In the genomic region with DNA sequence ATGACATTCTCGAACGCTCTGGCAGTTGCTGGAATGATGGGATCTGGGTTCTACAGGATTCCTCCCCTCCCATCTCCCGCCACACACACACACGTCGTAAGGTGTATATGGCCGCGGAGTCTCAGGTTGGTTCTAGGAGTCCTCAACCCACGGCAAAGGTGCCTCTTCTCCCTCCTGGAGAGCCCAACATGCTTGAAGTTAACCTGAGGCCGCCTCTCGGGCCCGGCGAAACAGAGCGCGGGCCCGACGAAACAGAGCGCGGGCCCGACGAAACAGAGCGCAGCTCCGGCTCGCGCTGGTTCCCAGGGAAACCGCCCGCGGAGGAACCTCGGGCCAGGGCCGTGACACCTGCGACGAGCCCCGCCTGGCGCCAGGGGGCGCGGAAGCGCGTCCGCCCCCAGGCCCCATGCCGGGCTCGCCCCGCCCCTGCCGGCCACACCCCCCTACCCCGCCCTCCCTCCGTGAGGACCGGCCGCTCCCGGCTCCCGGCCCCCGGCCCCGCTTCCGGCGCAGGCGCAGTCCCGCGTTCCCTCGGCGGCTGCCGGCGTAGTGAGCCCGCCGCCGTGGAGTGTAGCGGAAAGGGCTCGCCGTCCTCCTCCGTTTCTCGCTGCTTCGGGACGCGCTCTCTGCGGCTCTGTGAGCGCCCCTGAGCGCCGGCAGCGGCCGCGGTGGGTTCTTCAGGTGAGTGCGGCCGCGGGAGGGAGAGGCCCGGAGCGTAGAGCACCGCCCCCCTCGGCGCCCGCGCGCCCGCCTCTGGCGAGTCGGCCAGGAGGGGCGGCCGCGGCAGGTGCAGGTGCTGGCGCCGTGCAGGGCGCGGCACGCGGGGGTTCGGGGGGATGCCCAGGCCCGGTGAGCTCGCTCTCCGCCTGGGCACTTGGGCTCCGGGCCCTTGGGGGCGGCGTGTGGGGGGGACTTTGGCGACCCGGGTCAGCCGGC, we compare ENCODE assay signal across 8 cellular contexts. TPM values are rescaled to one million over a fixed set of nuclear protein-coding genes. Genes with fewer than 3 reads are reported as not detected.
DNase-seq lines count a peak whose midpoint lies in the region; ATAC-seq and TF ChIP-seq lines count a peak whose summit lies in the region.

A gene with protein sequence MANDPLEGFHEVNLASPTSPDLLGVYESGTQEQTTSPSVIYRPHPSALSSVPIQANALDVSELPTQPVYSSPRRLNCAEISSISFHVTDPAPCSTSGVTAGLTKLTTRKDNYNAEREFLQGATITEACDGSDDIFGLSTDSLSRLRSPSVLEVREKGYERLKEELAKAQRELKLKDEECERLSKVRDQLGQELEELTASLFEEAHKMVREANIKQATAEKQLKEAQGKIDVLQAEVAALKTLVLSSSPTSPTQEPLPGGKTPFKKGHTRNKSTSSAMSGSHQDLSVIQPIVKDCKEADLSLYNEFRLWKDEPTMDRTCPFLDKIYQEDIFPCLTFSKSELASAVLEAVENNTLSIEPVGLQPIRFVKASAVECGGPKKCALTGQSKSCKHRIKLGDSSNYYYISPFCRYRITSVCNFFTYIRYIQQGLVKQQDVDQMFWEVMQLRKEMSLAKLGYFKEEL (plus strand): TSS at position 510 of the 936 bp plus-strand sequence. CDS start 16,549 bp downstream, outside the sequence.

- H2BK5ac ChIP-seq in H9 (ENCODE audit: insufficient read length, low read length) = no peak within 1 kb of the TSS

- DNase-seq in GM04504 (ENCODE audit: low read depth) = peak; percentile 14
- peak; percentile 93 for DNase-seq in H9
- peak; percentile 81 for DNase-seq in SK-MEL-5 (ENCODE audit: low read depth, low spot score)
- peak; percentile 93 for DNase-seq in activated naive CD4-positive, alpha-beta T cell treated with Interleukin-2 at 50 U/mL for 16 hours
- peak; percentile 98 for DNase-seq in germinal center (ENCODE audit: low spot score)
- DNase-seq in omental fat pad (ENCODE audit: low spot score) = peak; percentile 61
- peak; percentile 21 for DNase-seq in thoracic aorta (ENCODE audit: low spot score)

- no peaks in the 10 kb centered on the region for H3K9me2 ChIP-seq in Loucy (replicated peaks; ENCODE audit: low read depth, low read length)

- H3K9me3 ChIP-seq in H9 (ENCODE audit: control insufficient read depth, low read depth, low read length) (no peaks in the 10 kb centered on the region), Loucy (ENCODE audit: insufficient read depth, low read depth, low read length) (no peaks in the 10 kb centered on the region), thoracic aorta (no peaks in the 10 kb centered on the region)

- H3K4me3 ChIP-seq in Loucy (ENCODE audit: low read length, poor library complexity, severe bottlenecking) (peak within 1 kb of the TSS; percentile 87), thoracic aorta (peak within 1 kb of the TSS; percentile 88)

- peak within 1 kb of the TSS; percentile 95 for H3K14ac ChIP-seq in H9 (ENCODE audit: insufficient read depth, low read length)

- H3K27ac ChIP-seq in H9 (ENCODE audit: insufficient read length, low read depth, low read length) (no peak within 1 kb of the TSS), thoracic aorta (peak within 1 kb of the TSS in 1 of 2 donors; percentile 22)

- ATAC-seq in omental fat pad (ENCODE audit: low FRiP score) = peak; percentile 96
- peak; percentile 57 for ATAC-seq in thoracic aorta (ENCODE audit: insufficient number of reproducible peaks, low FRiP score, low read depth)

- peak within 1 kb of the TSS; percentile 73 to 87 for H3K4me3 Mint-ChIP-seq in H9

- H3K9ac ChIP-seq in H9 (ENCODE audit: extremely low read depth, insufficient read length, low read length) (peak within 1 kb of the TSS; percentile 92), Loucy (ENCODE audit: low read depth, low read length, poor library complexity, severe bottlenecking) (peak within 1 kb of the TSS; percentile 70)

- no peaks in the 10 kb centered on the region for H3F3A ChIP-seq in Loucy (ENCODE audit: low read depth)

- no peak within 1 kb of the TSS for H4K91ac ChIP-seq in H9 (ENCODE audit: insufficient read length, low read depth, low read length)

- no peak within 1 kb of the TSS for H3K23ac ChIP-seq in H9 (ENCODE audit: insufficient read length, low read depth, low read length)

- peak within 1 kb of the TSS; percentile 83 for H3K18ac ChIP-seq in H9 (ENCODE audit: insufficient read length, low read depth, low read length)

- peaks cover 8 to 13% of the 10 kb centered on the region in 2 experiments for H3K4me1 Mint-ChIP-seq in H9

- peaks cover 2% of the 10 kb centered on the region; the same call in 1 of the 2 replicates for H3K79me2 ChIP-seq in H9 (ENCODE audit: insufficient read depth, low read length)
- peaks cover 39% of the 10 kb centered on the region for H3K79me2 ChIP-seq in Loucy (ENCODE audit: insufficient read depth, low read length)

- H3K27me3 ChIP-seq in H9 (ENCODE audit: insufficient read depth, low read length) (no peaks in the 10 kb centered on the region; the same call in 1 of the 2 replicates), Loucy (ENCODE audit: insufficient read depth, low read length, poor library complexity, severe bottlenecking) (no peaks in the 10 kb centered on the region), thoracic aorta (replicated peaks; ENCODE audit: insufficient read depth) (no peaks in the 10 kb centered on the region)

- H3K56ac ChIP-seq in H9 (ENCODE audit: insufficient read length, low read depth, low read length) = no peak within 1 kb of the TSS

- H2BK120ac ChIP-seq in H9 (ENCODE audit: low read depth, low read length, poor library complexity, severe bottlenecking) = no peak within 1 kb of the TSS

- no peak within 1 kb of the TSS for H3K4ac ChIP-seq in H9 (ENCODE audit: low read depth, low read length)

- H3K36me3 ChIP-seq in Loucy (ENCODE audit: insufficient read depth, low read length) (no peaks in the 10 kb centered on the region), thoracic aorta (no peaks in the 10 kb centered on the region)

- H2BK12ac ChIP-seq in H9 (ENCODE audit: insufficient read length, low read depth, low read length) = peak within 1 kb of the TSS; percentile 66

- no peak within 1 kb of the TSS for H2BK20ac ChIP-seq in H9 (ENCODE audit: low read depth, low read length, poor library complexity, severe bottlenecking)

- H3T11ph ChIP-seq in H9 (ENCODE audit: low read length) = no peak within 1 kb of the TSS

- H3K23me2 ChIP-seq in H9 (ENCODE audit: insufficient read length, low read depth, low read length, poor library complexity, severe bottlenecking) = peaks cover 10% of the 10 kb centered on the region

- H2AK5ac ChIP-seq in H9 (ENCODE audit: insufficient read length, low read length) = no peak within 1 kb of the TSS

- in situ Hi-C loops in SK-MEL-5 (cut with HindIII; ENCODE audit: low pct_unique_long_range_greater_than_20kb, low sequenced_read_pairs) = no loop called here

- H4K20me1 ChIP-seq in H9 (ENCODE audit: control insufficient read depth, insufficient read depth, insufficient read length) = no peaks in the 10 kb centered on the region
- H4K20me1 ChIP-seq in Loucy (ENCODE audit: insufficient read depth, low read length, poor library complexity, severe bottlenecking) = peaks cover 21% of the 10 kb centered on the region

- no CpG with 5 or more reads among the region's 110 CpGs for WGBS in H9 (ENCODE audit: extremely low coverage, insufficient read length, low lambda C conversion rate)

- no peaks in the 10 kb centered on the region for H3K4me1 ChIP-seq in H9 (ENCODE audit: insufficient read depth, low read length)
- peaks cover 36% of the 10 kb centered on the region for H3K4me1 ChIP-seq in Loucy (ENCODE audit: insufficient read depth, low read length, poor library complexity, severe bottlenecking)
- peaks cover 4 to 8% of the 10 kb centered on the region in 2 donors for H3K4me1 ChIP-seq in thoracic aorta (ENCODE audit: control insufficient read depth in 1 of 2, low read depth in 2 of 2)

- TF ChIP-seq CTCF in H9 (conservative IDR thresholded peaks at IDR 0.05) (peak; percentile 81), Loucy (conservative IDR thresholded peaks at IDR 0.05; ENCODE audit: low read length) (peak; percentile 54), omental fat pad (IDR thresholded peaks at IDR 0.05) (no peak), thoracic aorta (IDR thresholded peaks at IDR 0.05) (peak; percentile 57)

- no peaks in the 10 kb centered on the region for H3K79me1 ChIP-seq in H9 (ENCODE audit: insufficient read depth, low read depth, low read length, poor library complexity, severe bottlenecking)

- H4K8ac ChIP-seq in H9 (replicated peaks; ENCODE audit: insufficient read length, low read depth, low read length) = no peak within 1 kb of the TSS

- peak within 1 kb of the TSS; percentile 97 for H3K4me2 ChIP-seq in H9 (ENCODE audit: insufficient read depth, insufficient read length, low read length)
- peak within 1 kb of the TSS; percentile 91 for H3K4me2 ChIP-seq in Loucy (ENCODE audit: low read depth, low read length, poor library complexity, severe bottlenecking)

- peaks cover 28% of the 10 kb centered on the region for H3K27me3 Mint-ChIP-seq in H9 (ENCODE audit: low read depth)

- no peak within 1 kb of the TSS for H2AFZ ChIP-seq in H9 (ENCODE audit: low read length)
- peak within 1 kb of the TSS; percentile 98 for H2AFZ ChIP-seq in Loucy (ENCODE audit: low read length)

- H3K36me3 Mint-ChIP-seq in H9 (ENCODE audit: insufficient read depth in 1 of 3, low read depth in 3 of 3) = no peaks in the 10 kb centered on the region; a peak in 1 of 7 replicates

- peak within 1 kb of the TSS in 2 of 3 experiments; percentile 35 to 72; a peak in 4 of 7 replicates for H3K27ac Mint-ChIP-seq in H9

- no peak within 1 kb of the TSS for H4K5ac ChIP-seq in H9 (ENCODE audit: insufficient read length, low read depth, low read length)

- H3K9me3 Mint-ChIP-seq in H9 = no peaks in the 10 kb centered on the region

- H2BK15ac ChIP-seq in H9 (ENCODE audit: low read depth, low read length) = no peak within 1 kb of the TSS; the same call in 1 of the 2 replicates

RNA-seq across cellular contexts. Expression of the gene that starts here (rescaled TPM):
- 44.9 and 45.5 TPM in 2 replicates for total RNA-seq in H9 (2021)
- 16.5 and 18.8 TPM in 2 replicates for total RNA-seq in SK-MEL-5 (2014; rRNA removed; shearing (Covaris generic))
- 9.1 and 10.0 TPM in 2 replicates for polyA plus RNA-seq in SK-MEL-5 (2015; cell fraction: cytosol; rRNA removed)
- 7.6 and 14.2 TPM in 2 replicates for polyA plus RNA-seq in SK-MEL-5 (2015; cell fraction: nucleus; rRNA removed)
- total RNA-seq in omental fat pad = 10 to 100 TPM in 2 of 4 donors, 1 to 10 TPM in 2; 8.2 to 16.1 (median 11.9) TPM
- 10 to 100 TPM in 1 of 2 donors, 1 to 10 TPM in 1; 8.1 to 22.6 TPM for total RNA-seq in thoracic aorta

Comparison
In these comparisons a context has a peak if more than half of its experiments do, and no peak if none do; other contexts are left out.
1. DNase-seq: peak in every context shown above with its lines; median percentile 98 in germinal center; 93 in H9; 93 in activated naive CD4-positive, alpha-beta T cell treated with Interleukin-2 at 50 U/mL for 16 hours; 81 in SK-MEL-5; 61 in omental fat pad; 21 in thoracic aorta; 14 in GM04504.
2. CTCF ChIP-seq: peak in H9 (single experiment), Loucy (single experiment) and thoracic aorta (single experiment); none in omental fat pad (0 of 3).